Comparison of ENCODE assay signal across 1 cellular context in the genomic region with DNA sequence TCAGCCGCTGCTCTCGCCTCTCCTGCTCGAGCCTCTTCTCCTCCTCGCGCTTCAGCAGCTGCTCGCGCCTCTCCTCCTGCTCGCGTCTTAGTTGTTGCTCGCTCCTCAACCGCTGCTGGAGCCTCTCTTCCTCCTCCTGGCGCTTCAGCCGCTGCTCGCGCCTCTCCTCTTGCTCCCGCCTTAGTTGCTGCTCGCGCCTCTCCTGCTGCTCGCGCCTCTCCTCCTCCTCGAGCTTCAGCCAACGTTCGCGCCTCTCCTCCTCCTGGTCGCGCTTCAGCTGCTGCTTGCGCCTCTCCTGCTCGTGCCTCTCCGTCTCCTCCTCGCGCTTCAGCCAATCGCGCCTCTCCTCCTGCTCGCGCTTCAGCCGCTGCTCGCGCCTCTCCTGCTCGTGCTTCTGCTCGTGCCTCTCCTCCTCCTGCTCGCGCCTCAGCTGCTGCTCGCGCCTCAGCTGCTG.
A peak's percentile ranks its signal among the peaks of the same experiment; 100 is the strongest.
TF ChIP-seq lines count a peak whose summit lies in the region.

No MANE protein-coding gene starts in this region.

TF ChIP-seq in HEK293, 187 proteins besides CTCF, POLR2A, EP300 and RAD21 (continued from another document and continues in another):
- TF ChIP-seq, protein P1, sequence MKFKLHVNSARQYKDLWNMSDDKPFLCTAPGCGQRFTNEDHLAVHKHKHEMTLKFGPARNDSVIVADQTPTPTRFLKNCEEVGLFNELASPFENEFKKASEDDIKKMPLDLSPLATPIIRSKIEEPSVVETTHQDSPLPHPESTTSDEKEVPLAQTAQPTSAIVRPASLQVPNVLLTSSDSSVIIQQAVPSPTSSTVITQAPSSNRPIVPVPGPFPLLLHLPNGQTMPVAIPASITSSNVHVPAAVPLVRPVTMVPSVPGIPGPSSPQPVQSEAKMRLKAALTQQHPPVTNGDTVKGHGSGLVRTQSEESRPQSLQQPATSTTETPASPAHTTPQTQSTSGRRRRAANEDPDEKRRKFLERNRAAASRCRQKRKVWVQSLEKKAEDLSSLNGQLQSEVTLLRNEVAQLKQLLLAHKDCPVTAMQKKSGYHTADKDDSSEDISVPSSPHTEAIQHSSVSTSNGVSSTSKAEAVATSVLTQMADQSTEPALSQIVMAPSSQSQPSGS (tag by site-specific recombination; IDR thresholded peaks at IDR 0.05; ENCODE audit: low read depth), result no peak
- no peak for TF ChIP-seq ZBTB1 (tag by site-specific recombination; IDR thresholded peaks at IDR 0.05)
- TF ChIP-seq, protein P2, sequence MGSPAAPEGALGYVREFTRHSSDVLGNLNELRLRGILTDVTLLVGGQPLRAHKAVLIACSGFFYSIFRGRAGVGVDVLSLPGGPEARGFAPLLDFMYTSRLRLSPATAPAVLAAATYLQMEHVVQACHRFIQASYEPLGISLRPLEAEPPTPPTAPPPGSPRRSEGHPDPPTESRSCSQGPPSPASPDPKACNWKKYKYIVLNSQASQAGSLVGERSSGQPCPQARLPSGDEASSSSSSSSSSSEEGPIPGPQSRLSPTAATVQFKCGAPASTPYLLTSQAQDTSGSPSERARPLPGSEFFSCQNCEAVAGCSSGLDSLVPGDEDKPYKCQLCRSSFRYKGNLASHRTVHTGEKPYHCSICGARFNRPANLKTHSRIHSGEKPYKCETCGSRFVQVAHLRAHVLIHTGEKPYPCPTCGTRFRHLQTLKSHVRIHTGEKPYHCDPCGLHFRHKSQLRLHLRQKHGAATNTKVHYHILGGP (tag by site-specific recombination; IDR thresholded peaks at IDR 0.05), result 0 out of 2 replicates have a peak, but pooled peaks have one; percentile 9
- no peak for TF ChIP-seq ZNF155 (tag by site-specific recombination; IDR thresholded peaks at IDR 0.05)
- TF ChIP-seq ZNF571 (tag by site-specific recombination; IDR thresholded peaks at IDR 0.05), result no peak
- TF ChIP-seq, protein P3, sequence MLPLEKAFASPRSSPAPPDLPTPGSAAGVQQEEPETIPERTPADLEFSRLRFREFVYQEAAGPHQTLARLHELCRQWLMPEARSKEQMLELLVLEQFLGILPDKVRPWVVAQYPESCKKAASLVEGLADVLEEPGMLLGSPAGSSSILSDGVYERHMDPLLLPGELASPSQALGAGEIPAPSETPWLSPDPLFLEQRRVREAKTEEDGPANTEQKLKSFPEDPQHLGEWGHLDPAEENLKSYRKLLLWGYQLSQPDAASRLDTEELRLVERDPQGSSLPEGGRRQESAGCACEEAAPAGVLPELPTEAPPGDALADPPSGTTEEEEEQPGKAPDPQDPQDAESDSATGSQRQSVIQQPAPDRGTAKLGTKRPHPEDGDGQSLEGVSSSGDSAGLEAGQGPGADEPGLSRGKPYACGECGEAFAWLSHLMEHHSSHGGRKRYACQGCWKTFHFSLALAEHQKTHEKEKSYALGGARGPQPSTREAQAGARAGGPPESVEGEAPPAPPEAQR (tag by site-specific recombination; IDR thresholded peaks at IDR 0.05), result no peak
- TF ChIP-seq SP3 (tag by site-specific recombination; IDR thresholded peaks at IDR 0.05), result peak; percentile 57; the same call in 1 of the 2 replicates
- no peak for TF ChIP-seq ZNF239 (tag by site-specific recombination; IDR thresholded peaks at IDR 0.05)
- TF ChIP-seq, protein P4, sequence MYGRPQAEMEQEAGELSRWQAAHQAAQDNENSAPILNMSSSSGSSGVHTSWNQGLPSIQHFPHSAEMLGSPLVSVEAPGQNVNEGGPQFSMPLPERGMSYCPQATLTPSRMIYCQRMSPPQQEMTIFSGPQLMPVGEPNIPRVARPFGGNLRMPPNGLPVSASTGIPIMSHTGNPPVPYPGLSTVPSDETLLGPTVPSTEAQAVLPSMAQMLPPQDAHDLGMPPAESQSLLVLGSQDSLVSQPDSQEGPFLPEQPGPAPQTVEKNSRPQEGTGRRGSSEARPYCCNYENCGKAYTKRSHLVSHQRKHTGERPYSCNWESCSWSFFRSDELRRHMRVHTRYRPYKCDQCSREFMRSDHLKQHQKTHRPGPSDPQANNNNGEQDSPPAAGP (tag by site-specific recombination; IDR thresholded peaks at IDR 0.05), result peak; percentile 66
- TF ChIP-seq ZSCAN30 (tag by site-specific recombination; IDR thresholded peaks at IDR 0.05), result no peak
- no peak for TF ChIP-seq ZBTB7A (tag by site-specific recombination; IDR thresholded peaks at IDR 0.05; ENCODE audit: low read depth)
- no peak; the same call in 1 of the 2 replicates for TF ChIP-seq ZNF157 (tag by site-specific recombination; IDR thresholded peaks at IDR 0.05)
- TF ChIP-seq ZNF626 (tag by site-specific recombination; IDR thresholded peaks at IDR 0.05), result no peak
- TF ChIP-seq ZSCAN16 (tag by site-specific recombination; IDR thresholded peaks at IDR 0.05), result no peak
- no peak for TF ChIP-seq ZNF544 (tag by site-specific recombination; IDR thresholded peaks at IDR 0.05)
- no peak for TF ChIP-seq ZBTB20 (tag by site-specific recombination; IDR thresholded peaks at IDR 0.05)
- no peak for TF ChIP-seq ZNF610 (tag by site-specific recombination; IDR thresholded peaks at IDR 0.05; ENCODE audit: borderline replicate concordance)
- no peak for TF ChIP-seq ZNF747 (tag by site-specific recombination; IDR thresholded peaks at IDR 0.05)
- TF ChIP-seq ZNF777 (tag by site-specific recombination; IDR thresholded peaks at IDR 0.05; ENCODE audit: borderline replicate concordance), result peak; percentile 52; the same call in 1 of the 2 replicates
- no peak for TF ChIP-seq ZNF132 (tag by site-specific recombination; IDR thresholded peaks at IDR 0.05; ENCODE audit: borderline replicate concordance)
- TF ChIP-seq, protein P5, sequence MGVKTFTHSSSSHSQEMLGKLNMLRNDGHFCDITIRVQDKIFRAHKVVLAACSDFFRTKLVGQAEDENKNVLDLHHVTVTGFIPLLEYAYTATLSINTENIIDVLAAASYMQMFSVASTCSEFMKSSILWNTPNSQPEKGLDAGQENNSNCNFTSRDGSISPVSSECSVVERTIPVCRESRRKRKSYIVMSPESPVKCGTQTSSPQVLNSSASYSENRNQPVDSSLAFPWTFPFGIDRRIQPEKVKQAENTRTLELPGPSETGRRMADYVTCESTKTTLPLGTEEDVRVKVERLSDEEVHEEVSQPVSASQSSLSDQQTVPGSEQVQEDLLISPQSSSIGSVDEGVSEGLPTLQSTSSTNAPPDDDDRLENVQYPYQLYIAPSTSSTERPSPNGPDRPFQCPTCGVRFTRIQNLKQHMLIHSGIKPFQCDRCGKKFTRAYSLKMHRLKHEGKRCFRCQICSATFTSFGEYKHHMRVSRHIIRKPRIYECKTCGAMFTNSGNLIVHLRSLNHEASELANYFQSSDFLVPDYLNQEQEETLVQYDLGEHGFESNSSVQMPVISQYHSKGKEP (tag by site-specific recombination; IDR thresholded peaks at IDR 0.05), result no peak
- TF ChIP-seq, protein P6, sequence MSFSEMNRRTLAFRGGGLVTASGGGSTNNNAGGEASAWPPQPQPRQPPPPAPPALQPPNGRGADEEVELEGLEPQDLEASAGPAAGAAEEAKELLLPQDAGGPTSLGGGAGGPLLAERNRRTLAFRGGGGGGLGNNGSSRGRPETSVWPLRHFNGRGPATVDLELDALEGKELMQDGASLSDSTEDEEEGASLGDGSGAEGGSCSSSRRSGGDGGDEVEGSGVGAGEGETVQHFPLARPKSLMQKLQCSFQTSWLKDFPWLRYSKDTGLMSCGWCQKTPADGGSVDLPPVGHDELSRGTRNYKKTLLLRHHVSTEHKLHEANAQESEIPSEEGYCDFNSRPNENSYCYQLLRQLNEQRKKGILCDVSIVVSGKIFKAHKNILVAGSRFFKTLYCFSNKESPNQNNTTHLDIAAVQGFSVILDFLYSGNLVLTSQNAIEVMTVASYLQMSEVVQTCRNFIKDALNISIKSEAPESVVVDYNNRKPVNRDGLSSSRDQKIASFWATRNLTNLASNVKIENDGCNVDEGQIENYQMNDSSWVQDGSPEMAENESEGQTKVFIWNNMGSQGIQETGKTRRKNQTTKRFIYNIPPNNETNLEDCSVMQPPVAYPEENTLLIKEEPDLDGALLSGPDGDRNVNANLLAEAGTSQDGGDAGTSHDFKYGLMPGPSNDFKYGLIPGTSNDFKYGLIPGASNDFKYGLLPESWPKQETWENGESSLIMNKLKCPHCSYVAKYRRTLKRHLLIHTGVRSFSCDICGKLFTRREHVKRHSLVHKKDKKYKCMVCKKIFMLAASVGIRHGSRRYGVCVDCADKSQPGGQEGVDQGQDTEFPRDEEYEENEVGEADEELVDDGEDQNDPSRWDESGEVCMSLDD (tag by site-specific recombination; IDR thresholded peaks at IDR 0.05), result peak; percentile 57; the same call in 1 of the 2 replicates
- TF ChIP-seq, protein P7, sequence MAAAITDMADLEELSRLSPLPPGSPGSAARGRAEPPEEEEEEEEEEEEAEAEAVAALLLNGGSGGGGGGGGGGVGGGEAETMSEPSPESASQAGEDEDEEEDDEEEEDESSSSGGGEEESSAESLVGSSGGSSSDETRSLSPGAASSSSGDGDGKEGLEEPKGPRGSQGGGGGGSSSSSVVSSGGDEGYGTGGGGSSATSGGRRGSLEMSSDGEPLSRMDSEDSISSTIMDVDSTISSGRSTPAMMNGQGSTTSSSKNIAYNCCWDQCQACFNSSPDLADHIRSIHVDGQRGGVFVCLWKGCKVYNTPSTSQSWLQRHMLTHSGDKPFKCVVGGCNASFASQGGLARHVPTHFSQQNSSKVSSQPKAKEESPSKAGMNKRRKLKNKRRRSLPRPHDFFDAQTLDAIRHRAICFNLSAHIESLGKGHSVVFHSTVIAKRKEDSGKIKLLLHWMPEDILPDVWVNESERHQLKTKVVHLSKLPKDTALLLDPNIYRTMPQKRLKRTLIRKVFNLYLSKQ (tag by site-specific recombination; IDR thresholded peaks at IDR 0.05; ENCODE audit: borderline replicate concordance), result no peak
- no peak for TF ChIP-seq ZNF138 (tag by site-specific recombination; IDR thresholded peaks at IDR 0.05; ENCODE audit: borderline replicate concordance)
- no peak for TF ChIP-seq ZNF24 (tag by site-specific recombination; IDR thresholded peaks at IDR 0.05)
- TF ChIP-seq ZNF670 (tag by site-specific recombination; IDR thresholded peaks at IDR 0.05; ENCODE audit: low read depth), result no peak
- TF ChIP-seq, protein P8, sequence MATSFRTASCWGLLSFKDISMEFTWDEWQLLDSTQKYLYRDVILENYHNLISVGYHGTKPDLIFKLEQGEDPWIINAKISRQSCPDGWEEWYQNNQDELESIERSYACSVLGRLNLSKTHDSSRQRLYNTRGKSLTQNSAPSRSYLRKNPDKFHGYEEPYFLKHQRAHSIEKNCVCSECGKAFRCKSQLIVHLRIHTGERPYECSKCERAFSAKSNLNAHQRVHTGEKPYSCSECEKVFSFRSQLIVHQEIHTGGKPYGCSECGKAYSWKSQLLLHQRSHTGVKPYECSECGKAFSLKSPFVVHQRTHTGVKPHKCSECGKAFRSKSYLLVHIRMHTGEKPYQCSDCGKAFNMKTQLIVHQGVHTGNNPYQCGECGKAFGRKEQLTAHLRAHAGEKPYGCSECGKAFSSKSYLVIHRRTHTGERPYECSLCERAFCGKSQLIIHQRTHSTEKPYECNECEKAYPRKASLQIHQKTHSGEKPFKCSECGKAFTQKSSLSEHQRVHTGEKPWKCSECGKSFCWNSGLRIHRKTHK (tag by site-specific recombination; IDR thresholded peaks at IDR 0.05), result no peak
- no peak for TF ChIP-seq ZNF521 (tag by site-specific recombination; IDR thresholded peaks at IDR 0.05)
- no peak for TF ChIP-seq ZNF404 (tag by site-specific recombination; IDR thresholded peaks at IDR 0.05)
- no peak for TF ChIP-seq GLIS1 (tag by site-specific recombination; IDR thresholded peaks at IDR 0.05)
- TF ChIP-seq, protein P9, sequence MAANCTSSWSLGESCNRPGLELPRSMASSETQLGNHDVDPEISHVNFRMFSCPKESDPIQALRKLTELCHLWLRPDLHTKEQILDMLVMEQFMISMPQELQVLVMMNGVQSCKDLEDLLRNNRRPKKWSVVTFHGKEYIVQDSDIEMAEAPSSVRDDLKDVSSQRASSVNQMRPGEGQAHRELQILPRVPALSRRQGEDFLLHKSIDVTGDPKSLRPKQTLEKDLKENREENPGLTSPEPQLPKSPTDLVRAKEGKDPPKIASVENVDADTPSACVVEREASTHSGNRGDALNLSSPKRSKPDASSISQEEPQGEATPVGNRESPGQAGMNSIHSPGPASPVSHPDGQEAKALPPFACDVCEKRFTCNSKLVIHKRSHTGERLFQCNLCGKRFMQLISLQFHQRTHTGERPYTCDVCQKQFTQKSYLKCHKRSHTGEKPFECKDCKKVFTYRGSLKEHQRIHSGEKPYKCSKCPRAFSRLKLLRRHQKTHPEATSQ (tag by site-specific recombination; IDR thresholded peaks at IDR 0.05), result no peak
- TF ChIP-seq WT1 (tag by site-specific recombination; IDR thresholded peaks at IDR 0.05), result no peak
- TF ChIP-seq SP7 (tag by site-specific recombination; IDR thresholded peaks at IDR 0.05), result peak; percentile 84
- TF ChIP-seq, protein P10, sequence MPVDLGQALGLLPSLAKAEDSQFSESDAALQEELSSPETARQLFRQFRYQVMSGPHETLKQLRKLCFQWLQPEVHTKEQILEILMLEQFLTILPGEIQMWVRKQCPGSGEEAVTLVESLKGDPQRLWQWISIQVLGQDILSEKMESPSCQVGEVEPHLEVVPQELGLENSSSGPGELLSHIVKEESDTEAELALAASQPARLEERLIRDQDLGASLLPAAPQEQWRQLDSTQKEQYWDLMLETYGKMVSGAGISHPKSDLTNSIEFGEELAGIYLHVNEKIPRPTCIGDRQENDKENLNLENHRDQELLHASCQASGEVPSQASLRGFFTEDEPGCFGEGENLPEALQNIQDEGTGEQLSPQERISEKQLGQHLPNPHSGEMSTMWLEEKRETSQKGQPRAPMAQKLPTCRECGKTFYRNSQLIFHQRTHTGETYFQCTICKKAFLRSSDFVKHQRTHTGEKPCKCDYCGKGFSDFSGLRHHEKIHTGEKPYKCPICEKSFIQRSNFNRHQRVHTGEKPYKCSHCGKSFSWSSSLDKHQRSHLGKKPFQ (tag by site-specific recombination; IDR thresholded peaks at IDR 0.05), result no peak
- no peak for TF ChIP-seq ZNF350 (tag by site-specific recombination; IDR thresholded peaks at IDR 0.05)
- no peak for TF ChIP-seq ZNF223 (tag by site-specific recombination; IDR thresholded peaks at IDR 0.05)
- no peak for TF ChIP-seq MEIS1 (CRISPR knock-in tag; IDR thresholded peaks at IDR 0.05; ENCODE audit: borderline replicate concordance)
- TF ChIP-seq ZNF274 (IDR thresholded peaks at IDR 0.05; ENCODE audit: low read length), result no peak
- no peak for TF ChIP-seq ZNF274 (tag by site-specific recombination; IDR thresholded peaks at IDR 0.05; ENCODE audit: borderline replicate concordance)
- no peak for TF ChIP-seq ZNF335 (tag by site-specific recombination; conservative IDR thresholded peaks at IDR 0.05)
- TF ChIP-seq ZNF354C (tag by site-specific recombination; IDR thresholded peaks at IDR 0.05; ENCODE audit: borderline replicate concordance, low read depth), result no peak
- TF ChIP-seq, protein P11, sequence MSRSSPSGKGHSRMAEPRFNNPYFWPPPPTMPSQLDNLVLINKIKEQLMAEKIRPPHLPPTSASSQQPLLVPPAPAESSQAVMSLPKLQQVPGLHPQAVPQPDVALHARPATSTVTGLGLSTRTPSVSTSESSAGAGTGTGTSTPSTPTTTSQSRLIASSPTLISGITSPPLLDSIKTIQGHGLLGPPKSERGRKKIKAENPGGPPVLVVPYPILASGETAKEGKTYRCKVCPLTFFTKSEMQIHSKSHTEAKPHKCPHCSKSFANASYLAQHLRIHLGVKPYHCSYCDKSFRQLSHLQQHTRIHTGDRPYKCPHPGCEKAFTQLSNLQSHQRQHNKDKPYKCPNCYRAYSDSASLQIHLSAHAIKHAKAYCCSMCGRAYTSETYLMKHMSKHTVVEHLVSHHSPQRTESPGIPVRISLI (tag by site-specific recombination; IDR thresholded peaks at IDR 0.05), result no peak
